Comparison of ENCODE assay signal across 15 cellular contexts in genomic region chr2:109135572-109136185, GRCh38. TPM values are rescaled to one million over a fixed set of nuclear protein-coding genes. Genes with fewer than 3 reads are reported as not detected.
DNase-seq lines count a peak whose midpoint lies in the region; ATAC-seq and TF ChIP-seq lines count a peak whose summit lies in the region.
"Had no signal": no experiment of that assay in that cellular context is flagged by ENCODE, and none has a peak within 500 bp of the region (broad histone marks: within the 10 kb centered on the region; RNA-seq: fewer than 3 reads in every experiment).

No MANE protein-coding gene starts in this region.

- DNase-seq in activated CD8-positive, alpha-beta memory T cell treated with anti-CD3 and anti-CD28 coated beads for 24 hours = peak; percentile 30
- DNase-seq in activated CD8-positive, alpha-beta memory T cell treated with anti-CD3 and anti-CD28 coated beads, Interleukin-2, amount 50 U/mL, for 4 hours = no peak
- DNase-seq in NCI-H2227 treated with DMSO at 0.1 percent for 48 hours (lab: John Stamatoyannopoulos, UW) (peak; percentile 18), fibroblast of gingiva (ENCODE audit: low read depth) (peak; percentile 32), thyroid gland (peak; percentile 17 to 32)
- DNase-seq in stimulated activated CD4-positive, alpha-beta T cell treated with anti-CD3 and anti-CD28 coated beads, Interleukin-4, amount 100 ng/mL, for 1 hour = no peak
- DNase-seq in activated CD4-positive, alpha-beta T cell treated with anti-CD3 and anti-CD28 coated beads, Interleukin-2, amount 50 U/mL, for 4 hours = no peak
- DNase-seq: activated CD4-positive, alpha-beta T cell treated with anti-CD3 and anti-CD28 coated beads, Interleukin-2, amount 10 ng/mL, durations not matched to agents 24 days and 14 days; activated naive CD4-positive, alpha-beta T cell treated with anti-CD3 and anti-CD28 coated beads for 36 hours; glutamatergic neuron; NCI-H69; substantia nigra had no signal

- ATAC-seq in HG03139 (IDR thresholded peaks at IDR 0.05; ENCODE audit: unreplicated experiment) = no peak

- H3K4me3 ChIP-seq in thyroid gland (replicated peaks in 1 of 3) = no peak overlapping the region
- H3K4me3 ChIP-seq: lung, SJSA1 had no signal

- TF ChIP-seq CTCF in thyroid gland (IDR thresholded peaks at IDR 0.05) = no peak

- H3K9me3 ChIP-seq in thyroid gland = no peaks in the 10 kb centered on the region
- H3K9me3 ChIP-seq: SJSA1 had no signal

- intact Hi-C loops in thyroid gland (cut with DNase I) = no loop called here

- H3K27ac ChIP-seq in thyroid gland = no peak overlapping the region
- H3K27ac ChIP-seq: SJSA1 had no signal

- WGBS in thyroid gland, 2 donors = 33 to 39% methylated on average over 10 of the region's 10 CpGs

- TF ChIP-seq POLR2A in thyroid gland (IDR thresholded peaks at IDR 0.05) = no peak

- no peaks in the 10 kb centered on the region for H3K27me3 ChIP-seq in thyroid gland
- H3K27me3 ChIP-seq: SJSA1 had no signal

- no peaks in the 10 kb centered on the region for H3K36me3 ChIP-seq in thyroid gland
- H3K36me3 ChIP-seq: SJSA1 had no signal

- H3K4me1 ChIP-seq in thyroid gland = peaks cover 0 to 6% of the 10 kb centered on the region in 2 donors

RNA-seq across cellular contexts. Expression of gene SH3RF3, which starts 6.7 kb away (rescaled TPM):
- 1 to 10 TPM; 2.1 to 7.4 (median 2.8) TPM for total RNA-seq in thyroid gland

Comparison
In these comparisons a context has a peak if more than half of its experiments do, and no peak if none do; other contexts are left out.
1. DNase-seq: peak in activated CD8-positive, alpha-beta memory T cell treated with anti-CD3 and anti-CD28 coated beads for 24 hours (single experiment), NCI-H2227 treated with DMSO at 0.1 percent for 48 hours (single experiment), fibroblast of gingiva (single experiment) and thyroid gland (2 of 2); none in activated CD8-positive, alpha-beta memory T cell treated with anti-CD3 and anti-CD28 coated beads, Interleukin-2, amount 50 U/mL, for 4 hours (single experiment), stimulated activated CD4-positive, alpha-beta T cell treated with anti-CD3 and anti-CD28 coated beads, Interleukin-4, amount 100 ng/mL, for 1 hour (single experiment) and activated CD4-positive, alpha-beta T cell treated with anti-CD3 and anti-CD28 coated beads, Interleukin-2, amount 50 U/mL, for 4 hours (0 of 2).